Comparison of ENCODE assay signal across 14 cellular contexts in genomic region chr16:88532434-88533241, GRCh38. TPM values are rescaled to one million over a fixed set of nuclear protein-coding genes. Genes with fewer than 3 reads are reported as not detected.
DNase-seq lines count a peak whose midpoint lies in the region; TF ChIP-seq lines count a peak whose summit lies in the region.
"Had no signal": no experiment of that assay in that cellular context is flagged by ENCODE, and none has a peak within 500 bp of the region (broad histone marks: within the 10 kb centered on the region; RNA-seq: fewer than 3 reads in every experiment).

No MANE protein-coding gene starts in this region.

- H3K27me3 ChIP-seq in mesendoderm (ENCODE audit: insufficient read depth, low read length, poor library complexity) (no peaks in the 10 kb centered on the region), testis (no peaks in the 10 kb centered on the region)

- no peak for TF ChIP-seq CTCF in NB4 (IDR thresholded peaks at IDR 0.05; ENCODE audit: low read depth, low read length)
- TF ChIP-seq CTCF in epithelial cell of proximal tubule (conservative IDR thresholded peaks at IDR 0.05; ENCODE audit: low read depth, low read length): no peak
- no peak for TF ChIP-seq CTCF in testis (IDR thresholded peaks at IDR 0.05)

- H3K27me3 Mint-ChIP-seq in activated T-helper 2 cell treated with anti-CD3 and anti-CD28 coated beads, Interferon-gamma antibody, Interleukin-2, Interleukin-4, amounts not matched to agents 10 μg/mL and 5 μg/mL and 100 μg/mL, durations not matched to agents 14 hours and 24 hours and 36 hours (ENCODE audit: low read depth): no peaks in the 10 kb centered on the region

- peak overlapping the region; percentile 63 for H3K9ac ChIP-seq in mesendoderm (ENCODE audit: low read length)

- intact Hi-C loops in testis (cut with DNase I; ENCODE audit: low total_unique reads): no loop called here
- intact Hi-C loops in activated T-helper 2 cell treated with anti-CD3 and anti-CD28 coated beads, Interferon-gamma antibody, Interleukin-2, Interleukin-4, amounts not matched to agents 10 μg/mL and 5 μg/mL and 100 μg/mL, durations not matched to agents 14 hours and 24 hours and 36 hours (cut with micrococcal nuclease): no loop called here

- no peak for TF ChIP-seq POLR2A in NB4 (IDR thresholded peaks at IDR 0.05; ENCODE audit: extremely low read depth, insufficient read length)
- TF ChIP-seq POLR2A in testis (IDR thresholded peaks at IDR 0.05): no peak

- H3K27ac Mint-ChIP-seq in activated T-helper 2 cell treated with anti-CD3 and anti-CD28 coated beads, Interferon-gamma antibody, Interleukin-2, Interleukin-4, amounts not matched to agents 10 μg/mL and 5 μg/mL and 100 μg/mL, durations not matched to agents 14 hours and 24 hours and 36 hours: no peak overlapping the region

- H3K79me2 ChIP-seq in mesendoderm (ENCODE audit: control insufficient read depth, insufficient read depth, low read length): no peaks in the 10 kb centered on the region

- H3K18ac ChIP-seq in mesendoderm (ENCODE audit: low read length): peak overlapping the region; percentile 64

- no peak overlapping the region for H3K4ac ChIP-seq in mesendoderm (ENCODE audit: low read depth, low read length)

- WGBS in mesendoderm (ENCODE audit: extremely low coverage, insufficient coverage, low lambda C conversion rate): no CpG with 5 or more reads among the region's 37 CpGs
- WGBS in testis, 2 donors: 47 to 60% methylated on average over 12 to 36 of the region's 37 CpGs

- H3K36me3 Mint-ChIP-seq in activated T-helper 2 cell treated with anti-CD3 and anti-CD28 coated beads, Interferon-gamma antibody, Interleukin-2, Interleukin-4, amounts not matched to agents 10 μg/mL and 5 μg/mL and 100 μg/mL, durations not matched to agents 14 hours and 24 hours and 36 hours (ENCODE audit: low read depth): peaks cover 10% of the 10 kb centered on the region

- H2BK5ac ChIP-seq in mesendoderm (ENCODE audit: low read length): no peak overlapping the region

- H3K9me3 ChIP-seq in testis: no peaks in the 10 kb centered on the region

- H4K5ac ChIP-seq in mesendoderm (ENCODE audit: low read length): no peak overlapping the region

- no peak overlapping the region for H3K4me2 ChIP-seq in mesendoderm (ENCODE audit: low read length)

- H3K4me1 ChIP-seq in mesendoderm (ENCODE audit: control insufficient read depth, low read depth, low read length) (peaks cover 2% of the 10 kb centered on the region), testis (peaks cover 44% of the 10 kb centered on the region)

- H3K4me3 Mint-ChIP-seq in activated T-helper 2 cell treated with anti-CD3 and anti-CD28 coated beads, Interferon-gamma antibody, Interleukin-2, Interleukin-4, amounts not matched to agents 10 μg/mL and 5 μg/mL and 100 μg/mL, durations not matched to agents 14 hours and 24 hours and 36 hours (ENCODE audit: low read depth): no peak overlapping the region

- H3K9me3 Mint-ChIP-seq in activated T-helper 2 cell treated with anti-CD3 and anti-CD28 coated beads, Interferon-gamma antibody, Interleukin-2, Interleukin-4, amounts not matched to agents 10 μg/mL and 5 μg/mL and 100 μg/mL, durations not matched to agents 14 hours and 24 hours and 36 hours: no peaks in the 10 kb centered on the region

- H3K79me1 ChIP-seq in mesendoderm (ENCODE audit: low read length): peaks cover 4% of the 10 kb centered on the region

- no peak overlapping the region for H2BK15ac ChIP-seq in mesendoderm (replicated peaks; ENCODE audit: low read depth)

- no peaks in the 10 kb centered on the region for H3K36me3 ChIP-seq in mesendoderm (ENCODE audit: control insufficient read depth, insufficient read depth, low read length)
- no peaks in the 10 kb centered on the region for H3K36me3 ChIP-seq in testis (ENCODE audit: low read depth, missing control alignments)

- H3K4me3 ChIP-seq in NB4 (ENCODE audit: low read depth, low read length) (no peak overlapping the region), epithelial cell of proximal tubule (ENCODE audit: low read depth, low read length) (peak overlapping the region; percentile 44), mesendoderm (ENCODE audit: low read length) (no peak overlapping the region), testis (peak overlapping the region; percentile 39 to 40)

- H4K8ac ChIP-seq in mesendoderm (ENCODE audit: low read depth, low read length): no peak overlapping the region

- no peak overlapping the region for H2AK5ac ChIP-seq in mesendoderm (ENCODE audit: low read length)

- H3K4me1 Mint-ChIP-seq in activated T-helper 2 cell treated with anti-CD3 and anti-CD28 coated beads, Interferon-gamma antibody, Interleukin-2, Interleukin-4, amounts not matched to agents 10 μg/mL and 5 μg/mL and 100 μg/mL, durations not matched to agents 14 hours and 24 hours and 36 hours (ENCODE audit: low read depth): peaks cover 3% of the 10 kb centered on the region

- H3K56ac ChIP-seq in mesendoderm (ENCODE audit: low read length): peak overlapping the region; percentile 67

- DNase-seq in NB4 (ENCODE audit: low read depth) (peak; percentile 44), epithelial cell of proximal tubule (ENCODE audit: low read depth) (no peak), mesendoderm (no peak), testis (no peak), NCI-H2107 (lab: John Stamatoyannopoulos, UW) (no peak), NCI-H2171 (lab: John Stamatoyannopoulos, UW) (no peak)
- DNase-seq in activated CD4-positive, alpha-beta T cell treated with anti-CD3 and anti-CD28 coated beads, Interleukin-2, amount 50 U/mL, for 48 hours: no peak
- DNase-seq in activated T-helper 2 cell treated with anti-CD3 and anti-CD28 coated beads, Interferon-gamma antibody, Interleukin-2, Interleukin-4, amounts not matched to agents 10 μg/mL and 5 μg/mL and 100 μg/mL, durations not matched to agents 14 hours and 24 hours and 36 hours (ENCODE audit: low spot score): no peak
- DNase-seq: activated CD4-positive, alpha-beta T cell treated with anti-CD3 and anti-CD28 coated beads for 4 hours; activated effector memory CD4-positive, alpha-beta T cell treated with anti-CD3 and anti-CD28 coated beads, Interleukin-2, amount 50 U/mL, for 16 hours; glutamatergic neuron; GOT3; NCI-H1694 treated with DMSO at 0.1 percent for 48 hours; SW 1271 had no signal

- no peak overlapping the region for H2BK120ac ChIP-seq in mesendoderm (ENCODE audit: low read depth, low read length)

- H3K23ac ChIP-seq in mesendoderm (ENCODE audit: low read length): no peak overlapping the region

- no peak overlapping the region for H3K27ac ChIP-seq in mesendoderm (ENCODE audit: low read depth, low read length)
- peak overlapping the region; percentile 1 to 41 for H3K27ac ChIP-seq in testis

RNA-seq across cellular contexts. Expression of gene ZC3H18, which starts 37.6 kb away (rescaled TPM):
- total RNA-seq in epithelial cell of proximal tubule: 18.3 and 19.2 TPM in 2 replicates
- 44.2 TPM for polyA plus RNA-seq in mesendoderm (2013, experiment 1 of 2)
- polyA plus RNA-seq in mesendoderm (2013, experiment 2 of 2): 44.8 TPM
- total RNA-seq in testis: 10 to 100 TPM; 53.8 to 63.7 TPM
- 59.6 TPM for polyA plus RNA-seq in testis (ENCODE audit: insufficient read depth, low read depth, low replicate concordance)
- 93.9 and 101 TPM in 2 replicates for total RNA-seq in activated T-helper 2 cell treated with anti-CD3 and anti-CD28 coated beads, Interferon-gamma antibody, Interleukin-2, Interleukin-4, amounts not matched to agents 10 μg/mL and 5 μg/mL and 100 μg/mL, durations not matched to agents 14 hours and 24 hours and 36 hours

Comparison
In these comparisons a context has a peak if more than half of its experiments do, and no peak if none do; other contexts are left out.
1. H3K4me3 ChIP-seq: peak in epithelial cell of proximal tubule (single experiment) and testis (2 of 2); none in NB4 (single experiment) and mesendoderm (single experiment).